Comparison of ENCODE assay signal across 8 cellular contexts in genomic region chr11:100930185-100930778, GRCh38.
DNase-seq lines count a peak whose midpoint lies in the region; ATAC-seq, FAIRE-seq and TF ChIP-seq lines count a peak whose summit lies in the region.

No MANE protein-coding gene starts in this region.

- CTCF ChIA-PET in MCF 10A (lab: Yijun Ruan, JAX) = interaction anchor here (0.5 to 3.4 kb wide), 13 partner anchors 8 to 504 kb away, joined by 3 to 17 read pairs (median 3); no protein-coding TSS in a partner anchor

- H3K4me1 Mint-ChIP-seq in MCF 10A (ENCODE audit: insufficient read depth, unreplicated experiment) = no peaks in the 10 kb centered on the region
- peaks cover 20% of the 10 kb centered on the region for H3K4me1 Mint-ChIP-seq in stimulated activated memory B cell treated with anti-CD40 and anti-IgM and Interleukin-4, amounts not matched to agents 10 μg/mL and 1 μg/mL and 100 μg/mL, for 72 hours

- no peak for FAIRE-seq in H54 (lab: Jason Lieb, UNC)

- H3K4me3 ChIP-seq in kidney epithelial cell (ENCODE audit: low read depth, low read length) = no peak overlapping the region
- no peak overlapping the region for H3K4me3 ChIP-seq in uterus

- TF ChIP-seq CTCF in MCF 10A (IDR thresholded peaks at IDR 0.05; ENCODE audit: unreplicated experiment) (peak; percentile 73), kidney epithelial cell (IDR thresholded peaks at IDR 0.05; ENCODE audit: insufficient read depth, low read length, poor library complexity, severe bottlenecking) (peak; percentile 23), uterus (IDR thresholded peaks at IDR 0.05) (peak; percentile 64 to 75 (median 70))

- BruUV-seq in MCF 10A (replicated peaks; lab: Mats Ljungman, UMichigan) = no TSS peak

- H3K4me3 Mint-ChIP-seq in MCF 10A (ENCODE audit: unreplicated experiment) = no peak overlapping the region
- H3K4me3 Mint-ChIP-seq in stimulated activated memory B cell treated with anti-CD40 and anti-IgM and Interleukin-4, amounts not matched to agents 10 μg/mL and 1 μg/mL and 100 μg/mL, for 72 hours = no peak overlapping the region

- ATAC-seq in stimulated activated memory B cell treated with anti-CD40 and anti-IgM and Interleukin-4, amounts not matched to agents 10 μg/mL and 1 μg/mL and 100 μg/mL, for 72 hours = no peak

- no peaks in the 10 kb centered on the region for H3K27me3 Mint-ChIP-seq in MCF 10A (ENCODE audit: insufficient read depth, unreplicated experiment)
- no peaks in the 10 kb centered on the region for H3K27me3 Mint-ChIP-seq in stimulated activated memory B cell treated with anti-CD40 and anti-IgM and Interleukin-4, amounts not matched to agents 10 μg/mL and 1 μg/mL and 100 μg/mL, for 72 hours

- TF ChIP-seq POLR2A in uterus (IDR thresholded peaks at IDR 0.05) (no peak), H54 (IDR thresholded peaks at IDR 0.05; ENCODE audit: low read depth, low read length) (no peak)

- no peaks in the 10 kb centered on the region for H3K36me3 Mint-ChIP-seq in MCF 10A (ENCODE audit: insufficient read depth, unreplicated experiment)
- no peaks in the 10 kb centered on the region for H3K36me3 Mint-ChIP-seq in stimulated activated memory B cell treated with anti-CD40 and anti-IgM and Interleukin-4, amounts not matched to agents 10 μg/mL and 1 μg/mL and 100 μg/mL, for 72 hours

- H3K36me3 ChIP-seq in kidney epithelial cell (ENCODE audit: control insufficient read depth, insufficient read depth, low read length) = no peaks in the 10 kb centered on the region
- no peaks in the 10 kb centered on the region for H3K36me3 ChIP-seq in uterus

- DNase-seq in NOMO-1 treated with DMSO at 0.1 percent for 48 hours (lab: John Stamatoyannopoulos, UW; ENCODE audit: unreplicated experiment) (peak; percentile 12), NOMO-1 treated with dmso at 0.1 percent for 144 hours (lab: John Stamatoyannopoulos, UW; ENCODE audit: unreplicated experiment) (no peak), NCI-H345 treated with DMSO at 0.1 percent for 48 hours (lab: John Stamatoyannopoulos, UW; ENCODE audit: unreplicated experiment) (peak; percentile 46), MCF 10A (ENCODE audit: unreplicated experiment) (peak; percentile 68), kidney epithelial cell (ENCODE audit: low read depth) (no peak), uterus (no peak), H54 (ENCODE audit: insufficient read length, low spot score) (no peak)

- no peak overlapping the region for H3K27ac ChIP-seq in uterus

- no peak overlapping the region for H3K27ac Mint-ChIP-seq in MCF 10A (ENCODE audit: low read depth, unreplicated experiment)
- H3K27ac Mint-ChIP-seq in stimulated activated memory B cell treated with anti-CD40 and anti-IgM and Interleukin-4, amounts not matched to agents 10 μg/mL and 1 μg/mL and 100 μg/mL, for 72 hours = no peak overlapping the region

- H3K4me1 ChIP-seq in uterus = no peaks in the 10 kb centered on the region

- POLR2A ChIA-PET in MCF 10A (lab: Yijun Ruan, JAX) = no interaction called here

- no peaks in the 10 kb centered on the region for H3K27me3 ChIP-seq in kidney epithelial cell (ENCODE audit: control insufficient read depth, insufficient read depth, low read length)
- H3K27me3 ChIP-seq in uterus = no peaks in the 10 kb centered on the region

- H3K9me3 Mint-ChIP-seq in MCF 10A (ENCODE audit: unreplicated experiment) = no peaks in the 10 kb centered on the region
- H3K9me3 Mint-ChIP-seq in stimulated activated memory B cell treated with anti-CD40 and anti-IgM and Interleukin-4, amounts not matched to agents 10 μg/mL and 1 μg/mL and 100 μg/mL, for 72 hours = no peaks in the 10 kb centered on the region

- intact Hi-C loops in MCF 10A (cut with micrococcal nuclease) = loop anchor here (2.0 kb wide), 1 partner anchor 75 kb away; no protein-coding TSS in a partner anchor
- intact Hi-C loops in uterus (cut with DNase I; ENCODE audit: low total_unique reads) = no loop called here

- H3K9me3 ChIP-seq in uterus = no peaks in the 10 kb centered on the region

Comparison
In these comparisons a context has a peak if more than half of its experiments do, and no peak if none do; other contexts are left out.
1. DNase-seq: peak in NOMO-1 treated with DMSO at 0.1 percent for 48 hours (single experiment), NCI-H345 treated with DMSO at 0.1 percent for 48 hours (single experiment) and MCF 10A (single experiment); none in NOMO-1 treated with dmso at 0.1 percent for 144 hours (single experiment), kidney epithelial cell (single experiment), uterus (0 of 2) and H54 (single experiment).
2. CTCF ChIP-seq: peak in every context shown above with its lines; median percentile 73 in MCF 10A; 70 in uterus; 23 in kidney epithelial cell.